In genomic region chr17:28476076-28476475, GRCh38 we compare ENCODE assay signal across 15 cellular contexts. TPM values are rescaled to one million over a fixed set of nuclear protein-coding genes. Genes with fewer than 3 reads are reported as not detected.
DNase-seq lines count a peak whose midpoint lies in the region; ATAC-seq lines count a peak whose summit lies in the region.
"Had no signal": no experiment of that assay in that cellular context is flagged by ENCODE, and none has a peak within 500 bp of the region (broad histone marks: within the 10 kb centered on the region; RNA-seq: fewer than 3 reads in every experiment).

No MANE protein-coding gene starts in this region.

- ATAC-seq in activated naive CD8-positive, alpha-beta T cell treated with anti-CD3 and anti-CD28 coated beads, Interleukin-2, amount 10 ng/mL, durations not matched to agents 7 days and 5 days (ENCODE audit: low read depth) = no peak
- no peak for ATAC-seq in activated T-helper 17 cell treated with anti-CD3 and anti-CD28 coated beads, Interleukin-2, amount 50 U/mL, for 72 hours (replicated peaks)

- H3K27me3 Mint-ChIP-seq in activated naive CD8-positive, alpha-beta T cell treated with anti-CD3 and anti-CD28 coated beads, Interleukin-2, amount 10 ng/mL, durations not matched to agents 7 days and 5 days = peaks cover 3% of the 10 kb centered on the region
- no peaks in the 10 kb centered on the region for H3K27me3 Mint-ChIP-seq in activated naive CD8-positive, alpha-beta T cell treated with anti-CD3 and anti-CD28 coated beads for 36 hours
- peaks cover 3% of the 10 kb centered on the region for H3K27me3 Mint-ChIP-seq in activated T-helper 17 cell treated with anti-CD3 and anti-CD28 coated beads, Interleukin-2, amount 50 U/mL, for 72 hours

- POLR2A ChIA-PET in activated naive CD8-positive, alpha-beta T cell treated with anti-CD3 and anti-CD28 coated beads, Interleukin-2, amount 10 ng/mL, durations not matched to agents 7 days and 5 days (lab: Charles Lee) = no interaction called here

- peak; percentile 2 for DNase-seq in activated naive CD8-positive, alpha-beta T cell treated with anti-CD3 and anti-CD28 coated beads, Interleukin-2, amount 10 ng/mL, durations not matched to agents 7 days and 5 days
- DNase-seq in activated naive CD8-positive, alpha-beta T cell treated with anti-CD3 and anti-CD28 coated beads for 36 hours = no peak
- DNase-seq in mesenteric fat pad (ENCODE audit: low spot score) (peak; percentile 59), NCI-H146 treated with DMSO at 0.1 percent for 48 hours (lab: John Stamatoyannopoulos, UW; ENCODE audit: unreplicated experiment) (no peak), NCI-H345 treated with DMSO at 0.1 percent for 48 hours (lab: John Stamatoyannopoulos, UW; ENCODE audit: unreplicated experiment) (no peak), NCI-H2081 (lab: John Stamatoyannopoulos, UW) (no peak)
- DNase-seq: DMS 273 treated with DMSO at 0.1 percent for 48 hours, HFFc6, NCI-H1436 treated with DMSO at 0.1 percent for 48 hours, NCI-H226 had no signal

- H3K4me1 Mint-ChIP-seq in activated naive CD8-positive, alpha-beta T cell treated with anti-CD3 and anti-CD28 coated beads, Interleukin-2, amount 10 ng/mL, durations not matched to agents 7 days and 5 days = peaks cover 7% of the 10 kb centered on the region
- H3K4me1 Mint-ChIP-seq in activated naive CD8-positive, alpha-beta T cell treated with anti-CD3 and anti-CD28 coated beads for 36 hours = peaks cover 5% of the 10 kb centered on the region
- peaks cover 13% of the 10 kb centered on the region for H3K4me1 Mint-ChIP-seq in activated T-helper 17 cell treated with anti-CD3 and anti-CD28 coated beads, Interleukin-2, amount 50 U/mL, for 72 hours
- H3K4me1 Mint-ChIP-seq: B cell had no signal

- H3K9me3 Mint-ChIP-seq in activated naive CD8-positive, alpha-beta T cell treated with anti-CD3 and anti-CD28 coated beads, Interleukin-2, amount 10 ng/mL, durations not matched to agents 7 days and 5 days = no peaks in the 10 kb centered on the region
- H3K9me3 Mint-ChIP-seq in activated naive CD8-positive, alpha-beta T cell treated with anti-CD3 and anti-CD28 coated beads for 36 hours = no peaks in the 10 kb centered on the region
- H3K9me3 Mint-ChIP-seq in activated T-helper 17 cell treated with anti-CD3 and anti-CD28 coated beads, Interleukin-2, amount 50 U/mL, for 72 hours = no peaks in the 10 kb centered on the region
- H3K9me3 Mint-ChIP-seq: HFFc6 had no signal

- no peak overlapping the region for H3K4me3 Mint-ChIP-seq in activated naive CD8-positive, alpha-beta T cell treated with anti-CD3 and anti-CD28 coated beads, Interleukin-2, amount 10 ng/mL, durations not matched to agents 7 days and 5 days
- no peak overlapping the region for H3K4me3 Mint-ChIP-seq in activated naive CD8-positive, alpha-beta T cell treated with anti-CD3 and anti-CD28 coated beads for 36 hours
- H3K4me3 Mint-ChIP-seq in activated T-helper 17 cell treated with anti-CD3 and anti-CD28 coated beads, Interleukin-2, amount 50 U/mL, for 72 hours = no peak overlapping the region
- H3K4me3 Mint-ChIP-seq: B cell, HFFc6 had no signal

- H3K36me3 Mint-ChIP-seq in activated naive CD8-positive, alpha-beta T cell treated with anti-CD3 and anti-CD28 coated beads, Interleukin-2, amount 10 ng/mL, durations not matched to agents 7 days and 5 days = no peaks in the 10 kb centered on the region
- H3K36me3 Mint-ChIP-seq in activated naive CD8-positive, alpha-beta T cell treated with anti-CD3 and anti-CD28 coated beads for 36 hours = no peaks in the 10 kb centered on the region
- no peaks in the 10 kb centered on the region for H3K36me3 Mint-ChIP-seq in activated T-helper 17 cell treated with anti-CD3 and anti-CD28 coated beads, Interleukin-2, amount 50 U/mL, for 72 hours (ENCODE audit: low read depth)

- H3K27ac Mint-ChIP-seq in activated naive CD8-positive, alpha-beta T cell treated with anti-CD3 and anti-CD28 coated beads, Interleukin-2, amount 10 ng/mL, durations not matched to agents 7 days and 5 days = no peak overlapping the region
- no peak overlapping the region for H3K27ac Mint-ChIP-seq in activated naive CD8-positive, alpha-beta T cell treated with anti-CD3 and anti-CD28 coated beads for 36 hours
- peak overlapping the region; percentile 13 for H3K27ac Mint-ChIP-seq in activated T-helper 17 cell treated with anti-CD3 and anti-CD28 coated beads, Interleukin-2, amount 50 U/mL, for 72 hours
- H3K27ac Mint-ChIP-seq: B cell, HFFc6 had no signal

RNA-seq across cellular contexts. Expression of gene SLC13A2, which starts 2.6 kb away (rescaled TPM):
- total RNA-seq in activated naive CD8-positive, alpha-beta T cell treated with anti-CD3 and anti-CD28 coated beads, Interleukin-2, amount 10 ng/mL, durations not matched to agents 7 days and 5 days = not detected
- not detected for total RNA-seq in activated naive CD8-positive, alpha-beta T cell treated with anti-CD3 and anti-CD28 coated beads for 36 hours
- not detected for total RNA-seq in activated T-helper 17 cell treated with anti-CD3 and anti-CD28 coated beads, Interleukin-2, amount 50 U/mL, for 72 hours
- 0.10 TPM for total RNA-seq in mesenteric fat pad
- total RNA-seq: B cell, Daoy, H1, PC-3 had no signal

RNA-seq across cellular contexts. Expression of gene FOXN1, which starts 30.1 kb away (rescaled TPM):
- total RNA-seq in activated naive CD8-positive, alpha-beta T cell treated with anti-CD3 and anti-CD28 coated beads, Interleukin-2, amount 10 ng/mL, durations not matched to agents 7 days and 5 days = not detected
- not detected for total RNA-seq in activated naive CD8-positive, alpha-beta T cell treated with anti-CD3 and anti-CD28 coated beads for 36 hours
- total RNA-seq in activated T-helper 17 cell treated with anti-CD3 and anti-CD28 coated beads, Interleukin-2, amount 50 U/mL, for 72 hours = not detected
- not detected for total RNA-seq in mesenteric fat pad
- total RNA-seq: B cell, Daoy, H1, HFFc6, PC-3 had no signal

Comparison
In these comparisons a context has a peak if more than half of its experiments do, and no peak if none do; other contexts are left out.
1. DNase-seq: peak in activated naive CD8-positive, alpha-beta T cell treated with anti-CD3 and anti-CD28 coated beads, Interleukin-2, amount 10 ng/mL, durations not matched to agents 7 days and 5 days (single experiment) and mesenteric fat pad (single experiment); none in activated naive CD8-positive, alpha-beta T cell treated with anti-CD3 and anti-CD28 coated beads for 36 hours (single experiment), NCI-H146 treated with DMSO at 0.1 percent for 48 hours (single experiment), NCI-H345 treated with DMSO at 0.1 percent for 48 hours (single experiment) and NCI-H2081 (0 of 2).